Comparison of ENCODE assay signal across 8 cellular contexts in the genomic region with DNA sequence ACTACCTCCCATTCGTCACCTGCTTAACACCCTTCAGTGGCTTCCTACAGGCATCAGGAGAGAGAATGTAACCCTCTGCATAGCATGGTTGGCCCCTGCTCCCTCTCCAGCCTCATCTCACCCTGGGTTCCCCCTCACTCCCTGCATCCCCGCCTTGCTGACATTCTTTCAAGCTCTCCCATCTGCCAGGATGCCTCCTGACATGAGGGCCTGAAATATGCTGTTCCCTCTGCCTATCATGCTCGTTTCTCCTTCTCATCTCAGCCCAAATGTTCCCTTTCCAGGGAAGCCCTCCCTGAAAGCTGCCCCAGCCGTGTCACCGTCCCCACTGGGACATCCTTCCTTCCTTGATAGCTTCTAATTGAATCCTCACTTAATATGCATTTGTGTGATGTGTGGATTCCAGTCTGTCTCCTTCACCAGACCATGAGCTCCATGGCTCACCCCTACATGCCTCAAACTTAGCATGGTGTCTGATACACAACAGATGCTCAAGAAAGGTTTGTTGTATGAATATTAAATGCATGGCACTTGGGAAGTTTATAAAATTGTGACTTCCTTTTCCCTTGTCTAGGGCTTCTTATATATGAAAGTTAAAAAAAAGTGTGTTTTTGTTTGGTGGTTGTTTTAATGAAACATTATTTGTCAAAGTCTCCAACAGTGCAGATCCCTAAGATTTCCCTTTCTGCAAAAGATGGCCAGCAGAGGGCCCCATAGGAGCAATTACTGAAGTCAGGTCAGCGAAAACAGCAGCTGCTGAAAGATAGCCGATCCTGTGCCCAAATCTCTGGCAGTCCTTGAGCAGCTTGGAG. TPM values are rescaled to one million over a fixed set of nuclear protein-coding genes. Genes with fewer than 3 reads are reported as not detected.
A peak's percentile ranks its signal among the peaks of the same experiment; 100 is the strongest.
DNase-seq lines count a peak whose midpoint lies in the region; ATAC-seq and TF ChIP-seq lines count a peak whose summit lies in the region.

No MANE protein-coding gene starts in this region.

- RAD21 ChIA-PET in HCT116 (lab: Charles Lee; ENCODE audit: low non-redundant PET in 1 of 2, low total read pairs in 2 of 2, uncharacterized antibody in 2 of 2, unreplicated experiment in 2 of 2) = no interaction called here

- no peak overlapping the region for H3K27ac ChIP-seq in CD8-positive, alpha-beta memory T cell (ENCODE audit: low read depth, low read length)
- H3K27ac ChIP-seq in HCT116 (ENCODE audit: low read depth, low read length) = no peak overlapping the region
- H3K27ac ChIP-seq in lower lobe of right lung = no peak overlapping the region

- TF ChIP-seq CTCF in HCT116 (IDR thresholded peaks at IDR 0.05 in 2 of 3, conservative IDR thresholded peaks at IDR 0.05 in 1 of 3; ENCODE audit: borderline replicate concordance in 1 of 3, insufficient read depth in 1 of 3, low read depth in 2 of 3, low read length in 2 of 3) (peak; percentile 68 to 87 (median 86)), lower lobe of right lung (IDR thresholded peaks at IDR 0.05) (peak; percentile 79)

- peak; percentile 83 for TF ChIP-seq RAD21 in HCT116 (IDR thresholded peaks at IDR 0.05; ENCODE audit: low read depth)

- H3K9ac ChIP-seq in HCT116 (ENCODE audit: low read length) = no peak overlapping the region

- no peaks in the 10 kb centered on the region for H3K9me2 ChIP-seq in HCT116 (ENCODE audit: insufficient read depth)

- TF ChIP-seq POLR2A in HCT116 (IDR thresholded peaks at IDR 0.05; ENCODE audit: borderline replicate concordance, extremely low read depth, insufficient read depth, insufficient read length) = no peak

- H3K27me3 ChIP-seq in CD8-positive, alpha-beta memory T cell (ENCODE audit: insufficient read depth, low read length, poor library complexity, severe bottlenecking) = no peaks in the 10 kb centered on the region
- H3K27me3 ChIP-seq in HCT116 (ENCODE audit: insufficient read depth, low read length) = peaks cover 16% of the 10 kb centered on the region
- H3K27me3 ChIP-seq in lower lobe of right lung (ENCODE audit: low read depth) = no peaks in the 10 kb centered on the region

- H3K9me3 ChIP-seq in CD8-positive, alpha-beta memory T cell (ENCODE audit: low read length) = no peaks in the 10 kb centered on the region
- H3K9me3 ChIP-seq in HCT116 (ENCODE audit: control insufficient read depth in 1 of 2, insufficient read depth in 1 of 2, low read depth in 1 of 2, low read length in 2 of 2) (no peaks in the 10 kb centered on the region), lower lobe of right lung (no peaks in the 10 kb centered on the region)

- peaks cover 0 to 8% of the 10 kb centered on the region in 2 donors for H3K27me3 Mint-ChIP-seq in CD8-positive, alpha-beta memory T cell
- H3K27me3 Mint-ChIP-seq in activated CD4-positive, alpha-beta T cell treated with anti-CD3 and anti-CD28 coated beads, Interleukin-2, amount 10 ng/mL, durations not matched to agents 7 days and 5 days = no peaks in the 10 kb centered on the region

- DNase-seq in CD8-positive, alpha-beta memory T cell = peak; percentile 62 to 80 (median 63)
- DNase-seq in HCT116 (ENCODE audit: low read depth, low spot score) = peak; percentile 50
- DNase-seq in NCI-H460 (ENCODE audit: extremely low read depth, low read depth) = peak; percentile 58
- DNase-seq in activated CD4-positive, alpha-beta T cell treated with anti-CD3 and anti-CD28 coated beads, Interleukin-2, amount 10 ng/mL, durations not matched to agents 7 days and 5 days = peak; percentile 83
- DNase-seq in dedifferentiated amniotic fluid mesenchymal stem cell (ENCODE audit: extremely low spot score) = peak; percentile 68
- peak; percentile 55 for DNase-seq in lower lobe of right lung
- DNase-seq in stimulated activated CD8-positive, alpha-beta memory T cell treated with anti-CD3 and anti-CD28 coated beads, Interleukin-12 subunit alpha, Interleukin-12 subunit beta, amount 100 ng/mL, for 1 hour (ENCODE audit: low read depth) = peak; percentile 73

- H3K9me3 Mint-ChIP-seq in CD8-positive, alpha-beta memory T cell = no peaks in the 10 kb centered on the region
- H3K9me3 Mint-ChIP-seq in activated CD4-positive, alpha-beta T cell treated with anti-CD3 and anti-CD28 coated beads, Interleukin-2, amount 10 ng/mL, durations not matched to agents 7 days and 5 days = no peaks in the 10 kb centered on the region

- H3K36me3 ChIP-seq in CD8-positive, alpha-beta memory T cell (ENCODE audit: insufficient read depth, low read length) = no peaks in the 10 kb centered on the region
- no peaks in the 10 kb centered on the region for H3K36me3 ChIP-seq in HCT116 (ENCODE audit: control insufficient read depth in 1 of 2, insufficient read depth in 2 of 2, low read length in 2 of 2)
- H3K36me3 ChIP-seq in lower lobe of right lung = no peaks in the 10 kb centered on the region

- H3K27ac Mint-ChIP-seq in CD8-positive, alpha-beta memory T cell = peak overlapping the region in 2 of 8 donors; percentile 5 to 74
- H3K27ac Mint-ChIP-seq in activated CD4-positive, alpha-beta T cell treated with anti-CD3 and anti-CD28 coated beads, Interleukin-2, amount 10 ng/mL, durations not matched to agents 7 days and 5 days = no peak overlapping the region

- H3K4me1 Mint-ChIP-seq in CD8-positive, alpha-beta memory T cell = peaks cover 3 to 6% (median 4%) of the 10 kb centered on the region in 3 donors
- H3K4me1 Mint-ChIP-seq in activated CD4-positive, alpha-beta T cell treated with anti-CD3 and anti-CD28 coated beads, Interleukin-2, amount 10 ng/mL, durations not matched to agents 7 days and 5 days = peaks cover 7% of the 10 kb centered on the region

- peak overlapping the region; percentile 19 for H2AFZ ChIP-seq in HCT116 (ENCODE audit: low read depth, low read length, poor library complexity, severe bottlenecking)

- no peaks in the 10 kb centered on the region for H3K79me2 ChIP-seq in HCT116 (ENCODE audit: insufficient read depth, low read length)

- CTCF ChIA-PET in CD8-positive, alpha-beta memory T cell (lab: Charles Lee) = interaction anchor here (0.7 to 10.5 kb wide), 35 partner anchors 8 to 209 kb away, joined by 3 to 172 read pairs (median 5); a partner anchor contains a TSS
- CTCF ChIA-PET in HCT116 (lab: Charles Lee) = interaction anchor here (0.8 to 5.6 kb wide), 11 partner anchors 9 to 407 kb away, joined by 3 to 47 read pairs (median 5); no protein-coding TSS in a partner anchor
- CTCF ChIA-PET in activated CD4-positive, alpha-beta T cell treated with anti-CD3 and anti-CD28 coated beads, Interleukin-2, amount 10 ng/mL, durations not matched to agents 7 days and 5 days (lab: Charles Lee) = interaction anchor here (0.7 to 4.3 kb wide), 22 partner anchors 9 to 574 kb away, joined by 3 to 24 read pairs (median 4); no protein-coding TSS in a partner anchor

- no peak overlapping the region for H3K4me3 Mint-ChIP-seq in CD8-positive, alpha-beta memory T cell
- H3K4me3 Mint-ChIP-seq in activated CD4-positive, alpha-beta T cell treated with anti-CD3 and anti-CD28 coated beads, Interleukin-2, amount 10 ng/mL, durations not matched to agents 7 days and 5 days = no peak overlapping the region

- H3K4me3 ChIP-seq in CD8-positive, alpha-beta memory T cell (ENCODE audit: low read length) = no peak overlapping the region
- H3K4me3 ChIP-seq in HCT116 (replicated peaks in 1 of 2; ENCODE audit: low read depth in 1 of 2, low read length in 2 of 2) (no peak overlapping the region), lower lobe of right lung (no peak overlapping the region)

- BruUV-seq in HCT116 (replicated peaks; lab: Mats Ljungman, UMichigan) = no TSS peak

- H3K4me1 ChIP-seq in CD8-positive, alpha-beta memory T cell (ENCODE audit: insufficient read depth, low read length) = no peaks in the 10 kb centered on the region
- H3K4me1 ChIP-seq in HCT116 (ENCODE audit: control insufficient read depth in 1 of 2, insufficient read depth in 2 of 2, low read length in 2 of 2) (no peaks in the 10 kb centered on the region), lower lobe of right lung (peaks cover 8% of the 10 kb centered on the region)

- peak; percentile 87 for ATAC-seq in HCT116
- peak; percentile 69 to 81 for ATAC-seq in lower lobe of right lung
- ATAC-seq in GM18858 (IDR thresholded peaks at IDR 0.05; ENCODE audit: unreplicated experiment) = no peak

- no peak overlapping the region for H3K4me2 ChIP-seq in HCT116 (ENCODE audit: low read length)

- H3K36me3 Mint-ChIP-seq in CD8-positive, alpha-beta memory T cell = no peaks in the 10 kb centered on the region
- no peaks in the 10 kb centered on the region for H3K36me3 Mint-ChIP-seq in activated CD4-positive, alpha-beta T cell treated with anti-CD3 and anti-CD28 coated beads, Interleukin-2, amount 10 ng/mL, durations not matched to agents 7 days and 5 days (ENCODE audit: low read depth)

- intact Hi-C loops in HCT116 (cut with micrococcal nuclease) (loop anchor here (1.0 to 2.0 kb wide), 3 partner anchors 114 to 397 kb away; no protein-coding TSS in a partner anchor), lower lobe of right lung (cut with DNase I) (no loop called here)

- no peaks in the 10 kb centered on the region for H4K20me1 ChIP-seq in HCT116 (ENCODE audit: insufficient read depth)

- POLR2A ChIA-PET in CD8-positive, alpha-beta memory T cell (lab: Charles Lee) = interaction anchor here (1.2 to 1.7 kb wide), 3 partner anchors 42 to 113 kb away, joined by 3 to 8 read pairs (median 3); no protein-coding TSS in a partner anchor
- POLR2A ChIA-PET in HCT116 (lab: Charles Lee) = no interaction called here
- POLR2A ChIA-PET in activated CD4-positive, alpha-beta T cell treated with anti-CD3 and anti-CD28 coated beads, Interleukin-2, amount 10 ng/mL, durations not matched to agents 7 days and 5 days (lab: Charles Lee) = interaction anchor here (0.6 kb wide), 1 partner anchor 114 kb away, joined by 3 read pairs; no protein-coding TSS in a partner anchor

TF ChIP-seq in HCT116, 20 proteins besides CTCF, POLR2A, EP300 and RAD21:
- TF ChIP-seq SIN3A (IDR thresholded peaks at IDR 0.05; ENCODE audit: low read depth) = no peak
- peak; percentile 34 for TF ChIP-seq YY1 (IDR thresholded peaks at IDR 0.05; ENCODE audit: extremely low read depth, insufficient replicate concordance, low read depth, low read length)

RNA-seq across cellular contexts. Expression of a gene that starts 7.3 kb away (rescaled TPM):
- not detected for total RNA-seq in CD8-positive, alpha-beta memory T cell
- 0.99 TPM for polyA plus RNA-seq in CD8-positive, alpha-beta memory T cell
- total RNA-seq in HCT116 (2021; ENCODE audit: unreplicated experiment) = not detected
- polyA plus RNA-seq in HCT116 (2012) = not detected in 2 replicates
- total RNA-seq in NCI-H460 (2014; rRNA removed; shearing (Covaris generic)) = not detected in 2 replicates
- not detected in 2 replicates for polyA plus RNA-seq in NCI-H460 (2014; cell fraction: nucleus; rRNA removed)
- not detected for total RNA-seq in activated CD4-positive, alpha-beta T cell treated with anti-CD3 and anti-CD28 coated beads, Interleukin-2, amount 10 ng/mL, durations not matched to agents 7 days and 5 days
- not detected for total RNA-seq in lower lobe of right lung
